8 cellular contexts compared by ENCODE assay signal in genomic region chr1:20366766-20367602, GRCh38.
A peak's percentile ranks its signal among the peaks of the same experiment; 100 is the strongest.
DNase-seq lines count a peak whose midpoint lies in the region; ATAC-seq and TF ChIP-seq lines count a peak whose summit lies in the region.

No MANE protein-coding gene starts in this region.

- no peaks in the 10 kb centered on the region for H3K9me3 ChIP-seq in upper lobe of left lung

- peak overlapping the region in 2 of 4 donors; percentile 19 to 37 for H3K27ac ChIP-seq in upper lobe of left lung

- H3K4me3 ChIP-seq in cardiac fibroblast (replicated peaks in 1 of 2; ENCODE audit: low read depth in 2 of 2, low read length in 2 of 2) (peak overlapping the region in 1 of 2 donors; percentile 8), upper lobe of left lung (peak overlapping the region in 3 of 4 donors; percentile 7 to 28 (median 17))

- peak; percentile 71 for TF ChIP-seq CTCF in cardiac fibroblast (IDR thresholded peaks at IDR 0.05; ENCODE audit: low read depth, low read length)
- peak in 3 of 6 experiments; percentile 6 to 15 (median 14) for TF ChIP-seq CTCF in upper lobe of left lung (IDR thresholded peaks at IDR 0.05)

- TF ChIP-seq POLR2A in upper lobe of left lung (IDR thresholded peaks at IDR 0.05) = no peak

- peak; percentile 7 to 79 for ATAC-seq in upper lobe of left lung (ENCODE audit: low FRiP score in 2 of 2)
- no peak for ATAC-seq in GM19397 (IDR thresholded peaks at IDR 0.05; ENCODE audit: unreplicated experiment)
- ATAC-seq in GM21526 (IDR thresholded peaks at IDR 0.05; ENCODE audit: low FRiP score, unreplicated experiment) = no peak

- peaks cover 0 to 20% (median 6%) of the 10 kb centered on the region in 4 donors for H3K27me3 ChIP-seq in upper lobe of left lung

- peak; percentile 54 for DNase-seq in DMS 273 treated with DMSO at 0.1 percent for 48 hours (lab: John Stamatoyannopoulos, UW)
- DNase-seq in LHCN-M2 (ENCODE audit: low read depth) = peak; percentile 32
- peak; percentile 52 to 57 for DNase-seq in cardiac fibroblast (ENCODE audit: low read depth in 2 of 2)
- peak; percentile 85 for DNase-seq in left kidney (ENCODE audit: low read depth, low spot score)
- DNase-seq in upper lobe of left lung = peak in 1 of 2 donors; percentile 72
- no peak for DNase-seq in effector CD4-positive, alpha-beta T cell

- H3K36me3 ChIP-seq in upper lobe of left lung = no peaks in the 10 kb centered on the region

- WGBS in upper lobe of left lung, 2 donors = 4% methylated on average over 34 to 42 of the region's 42 CpGs

- H3K4me1 ChIP-seq in upper lobe of left lung = peaks cover 0 to 11% (median 2%) of the 10 kb centered on the region in 4 donors

- TF ChIP-seq EP300 in upper lobe of left lung (IDR thresholded peaks at IDR 0.05) = no peak

Comparison
In these comparisons a context has a peak if more than half of its experiments do, and no peak if none do; other contexts are left out.
1. ATAC-seq: peak in upper lobe of left lung (2 of 2); none in GM19397 (single experiment) and GM21526 (single experiment).